29 cellular contexts compared by ENCODE assay signal in genomic region chr9:14830057-14830456, GRCh38.
DNase-seq lines count a peak whose midpoint lies in the region; ATAC-seq, FAIRE-seq and TF ChIP-seq lines count a peak whose summit lies in the region.
"Had no signal": no experiment of that assay in that cellular context is flagged by ENCODE, and none has a peak within 500 bp of the region (broad histone marks: within the 10 kb centered on the region; RNA-seq: fewer than 3 reads in every experiment).

No MANE protein-coding gene starts in this region.

- TF ChIP-seq CTCF in HepG2 (CRISPR knock-in tag; IDR thresholded peaks at IDR 0.05): no peak
- TF ChIP-seq CTCF in right lobe of liver (IDR thresholded peaks at IDR 0.05): no peak

- H3K27ac ChIP-seq in HepG2 (ENCODE audit: extremely low read length, insufficient read depth, low read length) (no peak overlapping the region), right lobe of liver (no peak overlapping the region)
- H3K27ac ChIP-seq: 22Rv1; A549; BLaER1; BLaER1 treated with 17β-estradiol and CSF1 and Interleukin-3, amounts not matched to agents 10 nM and 100 nM; C4-2B had no signal

- whole genome bisulfite sequencing in HepG2 (ENCODE audit: low lambda C conversion rate): 91% methylated on average over 1 of the region's 1 CpG
- 27% methylated on average over 1 of the region's 1 CpG for WGBS in right lobe of liver (ENCODE audit: insufficient coverage, low coverage, low lambda C conversion rate, missing lambda C conversion rate)

- CTCF ChIA-PET in HepG2 (lab: Yijun Ruan, JAX; ENCODE audit: low intra/inter-chr PET ratio, low total read pairs): no interaction called here

- TF ChIP-seq RAD21 in HepG2 (CRISPR knock-in tag; IDR thresholded peaks at IDR 0.05): no peak

- DNase-seq in HepG2 (ENCODE audit: low spot score) (no peak), right lobe of liver (no peak)
- DNase-seq: 8988T; ACHN; AML-193; BE2C; C1 segment of cervical spinal cord; Caco-2; Calu3; CD4-positive, alpha-beta memory T cell; CD4-positive, alpha-beta T cell; CD4-positive, CD25-positive, alpha-beta regulatory T cell; CD8-positive, alpha-beta memory T cell; CD8-positive, alpha-beta T cell; COR-L47; DMS 273 treated with DMSO at 0.1 percent for 48 hours; DMS153; DMS53; DMS79; DMS79 treated with DMSO at 0.1 percent for 48 hours; DND-41; EL had no signal

- no TSS peak for BruUV-seq in HepG2 (replicated peaks; lab: Mats Ljungman, UMichigan)

- H3K4me1 ChIP-seq in HepG2 (ENCODE audit: insufficient read depth, low read length) (no peaks in the 10 kb centered on the region), right lobe of liver (no peaks in the 10 kb centered on the region)
- H3K4me1 ChIP-seq: A549, BE2C, Caco-2 had no signal

- H3K27me3 ChIP-seq in HepG2 (ENCODE audit: control insufficient read depth in 1 of 2, insufficient read depth in 2 of 2, low read length in 2 of 2) (no peaks in the 10 kb centered on the region), right lobe of liver (no peaks in the 10 kb centered on the region)
- H3K27me3 ChIP-seq: BE2C; BLaER1; BLaER1 treated with 17β-estradiol and CSF1 and Interleukin-3, amounts not matched to agents 10 nM and 100 nM had no signal

- TF ChIP-seq EP300 in HepG2 (IDR thresholded peaks at IDR 0.05; ENCODE audit: low read depth in 2 of 2, low read length in 2 of 2) (no peak), HepG2 (CRISPR knock-in tag; IDR thresholded peaks at IDR 0.05; ENCODE audit: borderline replicate concordance) (no peak)

- ATAC-seq in HepG2 (no peak), right lobe of liver (no peak)
- ATAC-seq: A549; CD8-positive, alpha-beta T cell had no signal

- H3K9me3 ChIP-seq in HepG2 (ENCODE audit: low read length) (no peaks in the 10 kb centered on the region), right lobe of liver (no peaks in the 10 kb centered on the region)
- H3K9me3 ChIP-seq: A549, BE2C, BLaER1, Caco-2 had no signal

- in situ Hi-C loops in HepG2 (cut with HindIII; ENCODE audit: extremely low pct_ligation_motif_present, low pct_unique_long_range_greater_than_20kb): no loop called here

- FAIRE-seq in HepG2 (lab: Jason Lieb, UNC): no peak
- FAIRE-seq: A204.1, A549, D721Med had no signal

- 0 out of 2 replicates have a peak, but pooled peaks cover 5% of the 10 kb centered on the region for H4K20me1 ChIP-seq in HepG2 (ENCODE audit: insufficient read depth, low read length)
- H4K20me1 ChIP-seq: BLaER1; BLaER1 treated with 17β-estradiol and CSF1 and Interleukin-3, amounts not matched to agents 10 nM and 100 nM had no signal

- no peak overlapping the region for H2AFZ ChIP-seq in HepG2 (ENCODE audit: low read length)

- H3K4me3 ChIP-seq in HepG2 (replicated peaks in 1 of 3; ENCODE audit: insufficient read depth in 1 of 3, low read depth in 2 of 3, low read length in 3 of 3) (no peak overlapping the region), right lobe of liver (no peak overlapping the region)
- H3K4me3 ChIP-seq: A549; BLaER1; BLaER1 treated with 17β-estradiol and CSF1 and Interleukin-3, amounts not matched to agents 10 nM and 100 nM had no signal

- no peaks in the 10 kb centered on the region for H3K79me2 ChIP-seq in HepG2 (ENCODE audit: insufficient read depth, low read length)

- peaks cover 6 to 85% of the 10 kb centered on the region in 2 experiments for H3K36me3 ChIP-seq in HepG2 (replicated peaks in 1 of 2; ENCODE audit: control insufficient read depth in 1 of 2, insufficient read depth in 2 of 2, low read length in 2 of 2)
- H3K36me3 ChIP-seq in right lobe of liver: no peaks in the 10 kb centered on the region
- H3K36me3 ChIP-seq: BE2C; BLaER1; BLaER1 treated with 17β-estradiol and CSF1 and Interleukin-3, amounts not matched to agents 10 nM and 100 nM had no signal

- no peak overlapping the region for H3K9ac ChIP-seq in HepG2 (ENCODE audit: insufficient read depth, low read depth, low read length)
- H3K9ac ChIP-seq: BLaER1; BLaER1 treated with 17β-estradiol and CSF1 and Interleukin-3, amounts not matched to agents 10 nM and 100 nM had no signal

- POLR2A ChIA-PET in HepG2 (lab: Yijun Ruan, JAX): no interaction called here

- no peak overlapping the region for H3K4me2 ChIP-seq in HepG2 (ENCODE audit: low read depth, low read length)
- H3K4me2 ChIP-seq: A549; BLaER1; BLaER1 treated with 17β-estradiol and CSF1 and Interleukin-3, amounts not matched to agents 10 nM and 100 nM had no signal

- intact Hi-C loops in HepG2 (cut with micrococcal nuclease; ENCODE audit: unreplicated experiment): no loop called here
- intact Hi-C loops in right lobe of liver (cut with DNase I): no loop called here

- TF ChIP-seq POLR2A in HepG2 (IDR thresholded peaks at IDR 0.05; ENCODE audit: insufficient read depth in 1 of 2, low read depth in 2 of 2, low read length in 2 of 2): no peak
- no peak for TF ChIP-seq POLR2A in right lobe of liver (IDR thresholded peaks at IDR 0.05)

TF ChIP-seq in HepG2, 621 proteins besides CTCF, POLR2A, EP300 and RAD21:
- peak; percentile 56 for TF ChIP-seq RBFOX2 (IDR thresholded peaks at IDR 0.05; ENCODE audit: low read depth, low read length)
- TF ChIP-seq AGO2 (optimal IDR thresholded peaks at IDR 0.05; ENCODE audit: low read depth, low read length): peak; percentile 75
- TF ChIP-seq PATZ1 (CRISPR knock-in tag; IDR thresholded peaks at IDR 0.05): no peak
- peak; percentile 12; the same call in 1 of the 2 replicates for TF ChIP-seq POLR2G (IDR thresholded peaks at IDR 0.05; ENCODE audit: low read depth, low read length)
- TF ChIP-seq FOXM1 (CRISPR knock-in tag; IDR thresholded peaks at IDR 0.05): no peak
